1 cellular context compared by ENCODE assay signal in the genomic region with DNA sequence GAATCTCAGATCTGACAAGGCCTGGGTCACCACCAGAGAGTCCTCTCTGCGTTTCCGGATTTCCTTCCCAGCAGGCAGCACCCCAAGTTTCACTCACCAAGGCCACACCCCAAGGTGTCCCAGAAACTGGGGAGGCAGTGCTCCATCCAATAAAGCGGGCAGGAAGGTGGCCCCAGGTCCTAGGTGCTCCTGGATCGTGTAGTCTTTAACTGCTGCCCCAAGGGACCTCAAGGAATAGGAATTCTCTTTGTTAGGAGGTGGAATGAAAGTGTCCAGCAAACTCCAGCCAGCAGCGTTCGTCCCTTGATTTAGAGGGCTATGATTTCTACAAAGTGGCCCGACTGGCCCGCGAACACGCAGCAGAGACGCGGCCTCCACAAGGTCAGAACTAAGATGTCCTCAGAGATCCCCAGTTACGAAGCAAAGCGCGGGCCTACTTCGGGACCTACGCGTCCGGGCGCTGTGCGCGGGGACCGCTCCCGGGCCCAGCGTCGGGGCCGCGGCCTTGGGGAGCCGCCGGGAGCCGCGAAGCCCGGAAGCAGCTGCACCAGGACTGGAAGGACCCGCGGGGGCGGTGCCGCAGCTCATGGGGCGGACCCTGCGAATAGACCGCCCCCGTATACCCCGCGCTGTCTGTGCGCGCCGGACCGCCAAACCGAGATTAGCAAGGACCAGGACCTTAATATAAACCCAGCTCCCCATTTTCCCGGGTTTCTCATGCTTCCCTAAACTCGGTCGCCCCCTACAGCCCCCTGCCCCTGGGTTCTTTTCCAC.
TF ChIP-seq lines count a peak whose summit lies in the region.

A gene with protein sequence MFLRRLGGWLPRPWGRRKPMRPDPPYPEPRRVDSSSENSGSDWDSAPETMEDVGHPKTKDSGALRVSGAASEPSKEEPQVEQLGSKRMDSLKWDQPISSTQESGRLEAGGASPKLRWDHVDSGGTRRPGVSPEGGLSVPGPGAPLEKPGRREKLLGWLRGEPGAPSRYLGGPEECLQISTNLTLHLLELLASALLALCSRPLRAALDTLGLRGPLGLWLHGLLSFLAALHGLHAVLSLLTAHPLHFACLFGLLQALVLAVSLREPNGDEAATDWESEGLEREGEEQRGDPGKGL (minus strand): TSS at position 555 of the 774 bp plus-strand sequence. CDS start 831 bp downstream, outside the sequence.

TF ChIP-seq in WTC11, 78 proteins besides CTCF, POLR2A, EP300 and RAD21 (continued from another document and continues in another):
- TF ChIP-seq, protein P1, sequence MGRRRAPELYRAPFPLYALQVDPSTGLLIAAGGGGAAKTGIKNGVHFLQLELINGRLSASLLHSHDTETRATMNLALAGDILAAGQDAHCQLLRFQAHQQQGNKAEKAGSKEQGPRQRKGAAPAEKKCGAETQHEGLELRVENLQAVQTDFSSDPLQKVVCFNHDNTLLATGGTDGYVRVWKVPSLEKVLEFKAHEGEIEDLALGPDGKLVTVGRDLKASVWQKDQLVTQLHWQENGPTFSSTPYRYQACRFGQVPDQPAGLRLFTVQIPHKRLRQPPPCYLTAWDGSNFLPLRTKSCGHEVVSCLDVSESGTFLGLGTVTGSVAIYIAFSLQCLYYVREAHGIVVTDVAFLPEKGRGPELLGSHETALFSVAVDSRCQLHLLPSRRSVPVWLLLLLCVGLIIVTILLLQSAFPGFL (CRISPR knock-in tag; IDR thresholded peaks at IDR 0.05; ENCODE audit: borderline replicate concordance) = 0 out of 2 replicates have a peak, but pooled peaks have one; percentile 66
- TF ChIP-seq, protein P2, sequence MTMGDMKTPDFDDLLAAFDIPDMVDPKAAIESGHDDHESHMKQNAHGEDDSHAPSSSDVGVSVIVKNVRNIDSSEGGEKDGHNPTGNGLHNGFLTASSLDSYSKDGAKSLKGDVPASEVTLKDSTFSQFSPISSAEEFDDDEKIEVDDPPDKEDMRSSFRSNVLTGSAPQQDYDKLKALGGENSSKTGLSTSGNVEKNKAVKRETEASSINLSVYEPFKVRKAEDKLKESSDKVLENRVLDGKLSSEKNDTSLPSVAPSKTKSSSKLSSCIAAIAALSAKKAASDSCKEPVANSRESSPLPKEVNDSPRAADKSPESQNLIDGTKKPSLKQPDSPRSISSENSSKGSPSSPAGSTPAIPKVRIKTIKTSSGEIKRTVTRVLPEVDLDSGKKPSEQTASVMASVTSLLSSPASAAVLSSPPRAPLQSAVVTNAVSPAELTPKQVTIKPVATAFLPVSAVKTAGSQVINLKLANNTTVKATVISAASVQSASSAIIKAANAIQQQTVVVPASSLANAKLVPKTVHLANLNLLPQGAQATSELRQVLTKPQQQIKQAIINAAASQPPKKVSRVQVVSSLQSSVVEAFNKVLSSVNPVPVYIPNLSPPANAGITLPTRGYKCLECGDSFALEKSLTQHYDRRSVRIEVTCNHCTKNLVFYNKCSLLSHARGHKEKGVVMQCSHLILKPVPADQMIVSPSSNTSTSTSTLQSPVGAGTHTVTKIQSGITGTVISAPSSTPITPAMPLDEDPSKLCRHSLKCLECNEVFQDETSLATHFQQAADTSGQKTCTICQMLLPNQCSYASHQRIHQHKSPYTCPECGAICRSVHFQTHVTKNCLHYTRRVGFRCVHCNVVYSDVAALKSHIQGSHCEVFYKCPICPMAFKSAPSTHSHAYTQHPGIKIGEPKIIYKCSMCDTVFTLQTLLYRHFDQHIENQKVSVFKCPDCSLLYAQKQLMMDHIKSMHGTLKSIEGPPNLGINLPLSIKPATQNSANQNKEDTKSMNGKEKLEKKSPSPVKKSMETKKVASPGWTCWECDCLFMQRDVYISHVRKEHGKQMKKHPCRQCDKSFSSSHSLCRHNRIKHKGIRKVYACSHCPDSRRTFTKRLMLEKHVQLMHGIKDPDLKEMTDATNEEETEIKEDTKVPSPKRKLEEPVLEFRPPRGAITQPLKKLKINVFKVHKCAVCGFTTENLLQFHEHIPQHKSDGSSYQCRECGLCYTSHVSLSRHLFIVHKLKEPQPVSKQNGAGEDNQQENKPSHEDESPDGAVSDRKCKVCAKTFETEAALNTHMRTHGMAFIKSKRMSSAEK (CRISPR knock-in tag; IDR thresholded peaks at IDR 0.05; ENCODE audit: borderline replicate concordance) = 0 out of 2 replicates have a peak, but pooled peaks have one; percentile 18
- TF ChIP-seq, protein P3, sequence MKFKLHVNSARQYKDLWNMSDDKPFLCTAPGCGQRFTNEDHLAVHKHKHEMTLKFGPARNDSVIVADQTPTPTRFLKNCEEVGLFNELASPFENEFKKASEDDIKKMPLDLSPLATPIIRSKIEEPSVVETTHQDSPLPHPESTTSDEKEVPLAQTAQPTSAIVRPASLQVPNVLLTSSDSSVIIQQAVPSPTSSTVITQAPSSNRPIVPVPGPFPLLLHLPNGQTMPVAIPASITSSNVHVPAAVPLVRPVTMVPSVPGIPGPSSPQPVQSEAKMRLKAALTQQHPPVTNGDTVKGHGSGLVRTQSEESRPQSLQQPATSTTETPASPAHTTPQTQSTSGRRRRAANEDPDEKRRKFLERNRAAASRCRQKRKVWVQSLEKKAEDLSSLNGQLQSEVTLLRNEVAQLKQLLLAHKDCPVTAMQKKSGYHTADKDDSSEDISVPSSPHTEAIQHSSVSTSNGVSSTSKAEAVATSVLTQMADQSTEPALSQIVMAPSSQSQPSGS (CRISPR knock-in tag; IDR thresholded peaks at IDR 0.05; ENCODE audit: borderline replicate concordance, low read depth) = no peak
- TF ChIP-seq, protein P4, sequence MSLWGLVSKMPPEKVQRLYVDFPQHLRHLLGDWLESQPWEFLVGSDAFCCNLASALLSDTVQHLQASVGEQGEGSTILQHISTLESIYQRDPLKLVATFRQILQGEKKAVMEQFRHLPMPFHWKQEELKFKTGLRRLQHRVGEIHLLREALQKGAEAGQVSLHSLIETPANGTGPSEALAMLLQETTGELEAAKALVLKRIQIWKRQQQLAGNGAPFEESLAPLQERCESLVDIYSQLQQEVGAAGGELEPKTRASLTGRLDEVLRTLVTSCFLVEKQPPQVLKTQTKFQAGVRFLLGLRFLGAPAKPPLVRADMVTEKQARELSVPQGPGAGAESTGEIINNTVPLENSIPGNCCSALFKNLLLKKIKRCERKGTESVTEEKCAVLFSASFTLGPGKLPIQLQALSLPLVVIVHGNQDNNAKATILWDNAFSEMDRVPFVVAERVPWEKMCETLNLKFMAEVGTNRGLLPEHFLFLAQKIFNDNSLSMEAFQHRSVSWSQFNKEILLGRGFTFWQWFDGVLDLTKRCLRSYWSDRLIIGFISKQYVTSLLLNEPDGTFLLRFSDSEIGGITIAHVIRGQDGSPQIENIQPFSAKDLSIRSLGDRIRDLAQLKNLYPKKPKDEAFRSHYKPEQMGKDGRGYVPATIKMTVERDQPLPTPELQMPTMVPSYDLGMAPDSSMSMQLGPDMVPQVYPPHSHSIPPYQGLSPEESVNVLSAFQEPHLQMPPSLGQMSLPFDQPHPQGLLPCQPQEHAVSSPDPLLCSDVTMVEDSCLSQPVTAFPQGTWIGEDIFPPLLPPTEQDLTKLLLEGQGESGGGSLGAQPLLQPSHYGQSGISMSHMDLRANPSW (CRISPR knock-in tag; conservative IDR thresholded peaks at IDR 0.05; ENCODE audit: low read depth) = no peak
- TF ChIP-seq, protein P5, sequence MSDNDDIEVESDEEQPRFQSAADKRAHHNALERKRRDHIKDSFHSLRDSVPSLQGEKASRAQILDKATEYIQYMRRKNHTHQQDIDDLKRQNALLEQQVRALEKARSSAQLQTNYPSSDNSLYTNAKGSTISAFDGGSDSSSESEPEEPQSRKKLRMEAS (CRISPR knock-in tag; IDR thresholded peaks at IDR 0.05) = peak; percentile 63; the same call in 1 of the 2 replicates
- TF ChIP-seq, protein P6, sequence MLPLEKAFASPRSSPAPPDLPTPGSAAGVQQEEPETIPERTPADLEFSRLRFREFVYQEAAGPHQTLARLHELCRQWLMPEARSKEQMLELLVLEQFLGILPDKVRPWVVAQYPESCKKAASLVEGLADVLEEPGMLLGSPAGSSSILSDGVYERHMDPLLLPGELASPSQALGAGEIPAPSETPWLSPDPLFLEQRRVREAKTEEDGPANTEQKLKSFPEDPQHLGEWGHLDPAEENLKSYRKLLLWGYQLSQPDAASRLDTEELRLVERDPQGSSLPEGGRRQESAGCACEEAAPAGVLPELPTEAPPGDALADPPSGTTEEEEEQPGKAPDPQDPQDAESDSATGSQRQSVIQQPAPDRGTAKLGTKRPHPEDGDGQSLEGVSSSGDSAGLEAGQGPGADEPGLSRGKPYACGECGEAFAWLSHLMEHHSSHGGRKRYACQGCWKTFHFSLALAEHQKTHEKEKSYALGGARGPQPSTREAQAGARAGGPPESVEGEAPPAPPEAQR (CRISPR knock-in tag; IDR thresholded peaks at IDR 0.05) = no peak
- no peak for TF ChIP-seq OVOL2 (CRISPR knock-in tag; IDR thresholded peaks at IDR 0.05; ENCODE audit: borderline replicate concordance)
- TF ChIP-seq, protein P7, sequence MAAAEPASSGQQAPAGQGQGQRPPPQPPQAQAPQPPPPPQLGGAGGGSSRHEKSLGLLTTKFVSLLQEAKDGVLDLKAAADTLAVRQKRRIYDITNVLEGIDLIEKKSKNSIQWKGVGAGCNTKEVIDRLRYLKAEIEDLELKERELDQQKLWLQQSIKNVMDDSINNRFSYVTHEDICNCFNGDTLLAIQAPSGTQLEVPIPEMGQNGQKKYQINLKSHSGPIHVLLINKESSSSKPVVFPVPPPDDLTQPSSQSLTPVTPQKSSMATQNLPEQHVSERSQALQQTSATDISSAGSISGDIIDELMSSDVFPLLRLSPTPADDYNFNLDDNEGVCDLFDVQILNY (CRISPR knock-in tag; IDR thresholded peaks at IDR 0.05) = peak; percentile 85
- TF ChIP-seq, protein P8, sequence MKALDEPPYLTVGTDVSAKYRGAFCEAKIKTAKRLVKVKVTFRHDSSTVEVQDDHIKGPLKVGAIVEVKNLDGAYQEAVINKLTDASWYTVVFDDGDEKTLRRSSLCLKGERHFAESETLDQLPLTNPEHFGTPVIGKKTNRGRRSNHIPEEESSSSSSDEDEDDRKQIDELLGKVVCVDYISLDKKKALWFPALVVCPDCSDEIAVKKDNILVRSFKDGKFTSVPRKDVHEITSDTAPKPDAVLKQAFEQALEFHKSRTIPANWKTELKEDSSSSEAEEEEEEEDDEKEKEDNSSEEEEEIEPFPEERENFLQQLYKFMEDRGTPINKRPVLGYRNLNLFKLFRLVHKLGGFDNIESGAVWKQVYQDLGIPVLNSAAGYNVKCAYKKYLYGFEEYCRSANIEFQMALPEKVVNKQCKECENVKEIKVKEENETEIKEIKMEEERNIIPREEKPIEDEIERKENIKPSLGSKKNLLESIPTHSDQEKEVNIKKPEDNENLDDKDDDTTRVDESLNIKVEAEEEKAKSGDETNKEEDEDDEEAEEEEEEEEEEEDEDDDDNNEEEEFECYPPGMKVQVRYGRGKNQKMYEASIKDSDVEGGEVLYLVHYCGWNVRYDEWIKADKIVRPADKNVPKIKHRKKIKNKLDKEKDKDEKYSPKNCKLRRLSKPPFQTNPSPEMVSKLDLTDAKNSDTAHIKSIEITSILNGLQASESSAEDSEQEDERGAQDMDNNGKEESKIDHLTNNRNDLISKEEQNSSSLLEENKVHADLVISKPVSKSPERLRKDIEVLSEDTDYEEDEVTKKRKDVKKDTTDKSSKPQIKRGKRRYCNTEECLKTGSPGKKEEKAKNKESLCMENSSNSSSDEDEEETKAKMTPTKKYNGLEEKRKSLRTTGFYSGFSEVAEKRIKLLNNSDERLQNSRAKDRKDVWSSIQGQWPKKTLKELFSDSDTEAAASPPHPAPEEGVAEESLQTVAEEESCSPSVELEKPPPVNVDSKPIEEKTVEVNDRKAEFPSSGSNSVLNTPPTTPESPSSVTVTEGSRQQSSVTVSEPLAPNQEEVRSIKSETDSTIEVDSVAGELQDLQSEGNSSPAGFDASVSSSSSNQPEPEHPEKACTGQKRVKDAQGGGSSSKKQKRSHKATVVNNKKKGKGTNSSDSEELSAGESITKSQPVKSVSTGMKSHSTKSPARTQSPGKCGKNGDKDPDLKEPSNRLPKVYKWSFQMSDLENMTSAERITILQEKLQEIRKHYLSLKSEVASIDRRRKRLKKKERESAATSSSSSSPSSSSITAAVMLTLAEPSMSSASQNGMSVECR (CRISPR knock-in tag; IDR thresholded peaks at IDR 0.05; ENCODE audit: borderline replicate concordance) = peak; percentile 87
- no peak for TF ChIP-seq ZNF423 (CRISPR knock-in tag; IDR thresholded peaks at IDR 0.05)
- TF ChIP-seq ZNF317 (CRISPR knock-in tag; IDR thresholded peaks at IDR 0.05; ENCODE audit: borderline replicate concordance, low read depth) = peak; percentile 42; the same call in 1 of the 2 replicates
- TF ChIP-seq KAT7 (CRISPR knock-in tag; IDR thresholded peaks at IDR 0.05; ENCODE audit: borderline replicate concordance) = 0 out of 2 replicates have a peak, but pooled peaks have one; percentile 34
- TF ChIP-seq SMAD4 (CRISPR knock-in tag; IDR thresholded peaks at IDR 0.05) = no peak
- no peak for TF ChIP-seq MYBL2 (CRISPR knock-in tag; IDR thresholded peaks at IDR 0.05)
- TF ChIP-seq, protein P9, sequence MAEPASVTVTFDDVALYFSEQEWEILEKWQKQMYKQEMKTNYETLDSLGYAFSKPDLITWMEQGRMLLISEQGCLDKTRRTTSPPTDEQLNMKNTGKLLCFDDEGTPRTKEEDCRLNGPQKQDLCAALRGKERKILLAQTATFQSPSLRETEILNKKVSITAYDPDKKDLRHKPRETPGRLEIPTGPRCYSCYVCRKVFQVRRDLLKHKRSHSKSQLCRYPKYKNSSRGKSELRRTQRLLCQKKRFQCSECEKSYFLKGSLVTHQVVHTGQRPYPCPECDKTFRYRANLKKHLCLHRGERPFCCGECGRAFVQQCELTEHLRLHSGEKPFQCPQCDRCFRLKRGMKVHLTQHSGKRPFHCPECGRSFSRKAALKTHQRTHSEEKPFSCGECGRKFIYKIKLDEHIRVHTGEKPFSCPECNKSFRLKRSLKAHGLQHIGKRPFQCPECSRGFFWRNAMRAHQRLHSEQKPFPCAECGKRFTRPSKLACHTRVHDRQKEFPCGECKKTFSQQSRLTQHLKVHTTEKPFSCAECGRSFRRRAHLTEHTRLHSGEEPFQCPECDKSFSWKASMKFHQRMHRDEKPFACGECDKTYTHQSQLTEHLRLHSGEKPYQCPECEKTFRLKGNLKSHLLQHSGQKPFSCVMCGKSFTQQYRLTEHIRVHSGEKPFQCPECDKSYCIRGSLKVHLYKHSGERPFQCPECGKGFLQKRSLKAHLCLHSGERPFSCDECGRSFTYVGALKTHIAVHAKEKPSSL (CRISPR knock-in tag; conservative IDR thresholded peaks at IDR 0.05) = 0 out of 2 replicates have a peak, but pooled peaks have one; percentile 58
- TF ChIP-seq CREM (CRISPR knock-in tag; IDR thresholded peaks at IDR 0.05) = 0 out of 2 replicates have a peak, but pooled peaks have one; percentile 64
- TF ChIP-seq ZNF416 (CRISPR knock-in tag; IDR thresholded peaks at IDR 0.05) = peak; percentile 85
- TF ChIP-seq, protein P10, sequence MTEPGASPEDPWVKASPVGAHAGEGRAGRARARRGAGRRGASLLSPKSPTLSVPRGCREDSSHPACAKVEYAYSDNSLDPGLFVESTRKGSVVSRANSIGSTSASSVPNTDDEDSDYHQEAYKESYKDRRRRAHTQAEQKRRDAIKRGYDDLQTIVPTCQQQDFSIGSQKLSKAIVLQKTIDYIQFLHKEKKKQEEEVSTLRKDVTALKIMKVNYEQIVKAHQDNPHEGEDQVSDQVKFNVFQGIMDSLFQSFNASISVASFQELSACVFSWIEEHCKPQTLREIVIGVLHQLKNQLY (CRISPR knock-in tag; IDR thresholded peaks at IDR 0.05) = no peak
- peak; percentile 79; the same call in 1 of the 2 replicates for TF ChIP-seq GABPB1 (CRISPR knock-in tag; IDR thresholded peaks at IDR 0.05)
